In the genomic region with DNA sequence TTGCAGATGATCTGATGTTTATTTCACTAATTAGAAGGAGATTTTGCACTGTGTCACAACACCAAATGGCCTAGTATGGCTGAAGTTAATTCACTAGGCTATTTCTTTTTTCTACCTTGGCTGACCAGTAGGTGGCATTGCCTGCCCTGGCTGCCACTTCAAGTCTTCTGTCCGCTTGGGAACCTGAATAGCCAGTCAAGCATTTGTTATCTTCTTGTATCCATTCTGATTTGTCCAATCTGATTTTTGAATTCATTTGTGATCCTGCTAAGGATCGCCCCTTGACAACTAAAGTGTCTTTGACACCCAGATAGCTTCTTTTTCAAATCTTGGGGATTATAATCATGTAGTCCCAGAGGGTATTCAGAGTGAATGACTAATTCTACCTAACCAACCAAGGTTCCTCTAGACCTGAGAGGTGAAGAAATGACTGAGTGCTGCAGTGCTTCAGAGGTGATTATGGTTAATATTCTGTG, we compare ENCODE assay signal across 2 cellular contexts.
TF ChIP-seq lines count a peak whose summit lies in the region.

No MANE protein-coding gene starts in this region.

TF ChIP-seq in SK-N-SH, 30 proteins besides CTCF, POLR2A, EP300 and RAD21 (continued from another document):
- 0 out of 2 replicates have a peak, but pooled peaks have one; percentile 10 for TF ChIP-seq FOSL2 (IDR thresholded peaks at IDR 0.05; ENCODE audit: borderline replicate concordance, low read depth)
- peak; percentile 96 for TF ChIP-seq SMC3 (IDR thresholded peaks at IDR 0.05; ENCODE audit: low read depth, low read length)
- TF ChIP-seq, protein P1, sequence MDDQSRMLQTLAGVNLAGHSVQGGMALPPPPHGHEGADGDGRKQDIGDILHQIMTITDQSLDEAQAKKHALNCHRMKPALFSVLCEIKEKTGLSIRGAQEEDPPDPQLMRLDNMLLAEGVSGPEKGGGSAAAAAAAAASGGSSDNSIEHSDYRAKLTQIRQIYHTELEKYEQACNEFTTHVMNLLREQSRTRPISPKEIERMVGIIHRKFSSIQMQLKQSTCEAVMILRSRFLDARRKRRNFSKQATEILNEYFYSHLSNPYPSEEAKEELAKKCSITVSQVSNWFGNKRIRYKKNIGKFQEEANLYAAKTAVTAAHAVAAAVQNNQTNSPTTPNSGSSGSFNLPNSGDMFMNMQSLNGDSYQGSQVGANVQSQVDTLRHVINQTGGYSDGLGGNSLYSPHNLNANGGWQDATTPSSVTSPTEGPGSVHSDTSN (IDR thresholded peaks at IDR 0.05), result peak; percentile 38; the same call in 1 of the 2 replicates

TF ChIP-seq in HepG2, 621 proteins besides CTCF, POLR2A, EP300 and RAD21 (continued from another document):
- TF ChIP-seq, protein P2, sequence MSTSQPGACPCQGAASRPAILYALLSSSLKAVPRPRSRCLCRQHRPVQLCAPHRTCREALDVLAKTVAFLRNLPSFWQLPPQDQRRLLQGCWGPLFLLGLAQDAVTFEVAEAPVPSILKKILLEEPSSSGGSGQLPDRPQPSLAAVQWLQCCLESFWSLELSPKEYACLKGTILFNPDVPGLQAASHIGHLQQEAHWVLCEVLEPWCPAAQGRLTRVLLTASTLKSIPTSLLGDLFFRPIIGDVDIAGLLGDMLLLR (CRISPR knock-in tag; IDR thresholded peaks at IDR 0.05), result no peak
- TF ChIP-seq STAG1 (CRISPR knock-in tag; IDR thresholded peaks at IDR 0.05) (peak; percentile 75), TOPORS (CRISPR knock-in tag; IDR thresholded peaks at IDR 0.05) (no peak), ZNF816 (CRISPR knock-in tag; IDR thresholded peaks at IDR 0.05; ENCODE audit: borderline replicate concordance) (no peak), KDM5A (IDR thresholded peaks at IDR 0.05; ENCODE audit: borderline replicate concordance, low read length) (no peak), CENPX (CRISPR knock-in tag; IDR thresholded peaks at IDR 0.05) (no peak), MAFG (CRISPR knock-in tag; IDR thresholded peaks at IDR 0.05) (no peak), SMC3 (IDR thresholded peaks at IDR 0.05; ENCODE audit: low read length) (peak; percentile 67), ZNF598 (CRISPR knock-in tag; IDR thresholded peaks at IDR 0.05; ENCODE audit: borderline replicate concordance) (no peak)
- TF ChIP-seq, protein P3, sequence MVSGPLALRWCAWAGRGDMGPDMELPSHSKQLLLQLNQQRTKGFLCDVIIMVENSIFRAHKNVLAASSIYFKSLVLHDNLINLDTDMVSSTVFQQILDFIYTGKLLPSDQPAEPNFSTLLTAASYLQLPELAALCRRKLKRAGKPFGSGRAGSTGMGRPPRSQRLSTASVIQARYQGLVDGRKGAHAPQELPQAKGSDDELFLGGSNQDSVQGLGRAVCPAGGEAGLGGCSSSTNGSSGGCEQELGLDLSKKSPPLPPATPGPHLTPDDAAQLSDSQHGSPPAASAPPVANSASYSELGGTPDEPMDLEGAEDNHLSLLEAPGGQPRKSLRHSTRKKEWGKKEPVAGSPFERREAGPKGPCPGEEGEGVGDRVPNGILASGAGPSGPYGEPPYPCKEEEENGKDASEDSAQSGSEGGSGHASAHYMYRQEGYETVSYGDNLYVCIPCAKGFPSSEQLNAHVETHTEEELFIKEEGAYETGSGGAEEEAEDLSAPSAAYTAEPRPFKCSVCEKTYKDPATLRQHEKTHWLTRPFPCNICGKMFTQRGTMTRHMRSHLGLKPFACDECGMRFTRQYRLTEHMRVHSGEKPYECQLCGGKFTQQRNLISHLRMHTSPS (CRISPR knock-in tag; IDR thresholded peaks at IDR 0.05; ENCODE audit: low read depth), result no peak
- TF ChIP-seq, protein P4, sequence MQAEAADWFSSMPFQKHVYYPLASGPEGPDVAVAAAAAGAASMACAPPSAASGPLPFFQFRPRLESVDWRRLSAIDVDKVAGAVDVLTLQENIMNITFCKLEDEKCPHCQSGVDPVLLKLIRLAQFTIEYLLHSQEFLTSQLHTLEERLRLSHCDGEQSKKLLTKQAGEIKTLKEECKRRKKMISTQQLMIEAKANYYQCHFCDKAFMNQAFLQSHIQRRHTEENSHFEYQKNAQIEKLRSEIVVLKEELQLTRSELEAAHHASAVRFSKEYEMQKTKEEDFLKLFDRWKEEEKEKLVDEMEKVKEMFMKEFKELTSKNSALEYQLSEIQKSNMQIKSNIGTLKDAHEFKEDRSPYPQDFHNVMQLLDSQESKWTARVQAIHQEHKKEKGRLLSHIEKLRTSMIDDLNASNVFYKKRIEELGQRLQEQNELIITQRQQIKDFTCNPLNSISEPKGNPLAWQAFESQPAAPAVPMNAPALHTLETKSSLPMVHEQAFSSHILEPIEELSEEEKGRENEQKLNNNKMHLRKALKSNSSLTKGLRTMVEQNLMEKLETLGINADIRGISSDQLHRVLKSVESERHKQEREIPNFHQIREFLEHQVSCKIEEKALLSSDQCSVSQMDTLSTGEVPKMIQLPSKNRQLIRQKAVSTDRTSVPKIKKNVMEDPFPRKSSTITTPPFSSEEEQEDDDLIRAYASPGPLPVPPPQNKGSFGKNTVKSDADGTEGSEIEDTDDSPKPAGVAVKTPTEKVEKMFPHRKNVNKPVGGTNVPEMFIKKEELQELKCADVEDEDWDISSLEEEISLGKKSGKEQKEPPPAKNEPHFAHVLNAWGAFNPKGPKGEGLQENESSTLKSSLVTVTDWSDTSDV (CRISPR knock-in tag; IDR thresholded peaks at IDR 0.05), result no peak
- TF ChIP-seq, protein P5, sequence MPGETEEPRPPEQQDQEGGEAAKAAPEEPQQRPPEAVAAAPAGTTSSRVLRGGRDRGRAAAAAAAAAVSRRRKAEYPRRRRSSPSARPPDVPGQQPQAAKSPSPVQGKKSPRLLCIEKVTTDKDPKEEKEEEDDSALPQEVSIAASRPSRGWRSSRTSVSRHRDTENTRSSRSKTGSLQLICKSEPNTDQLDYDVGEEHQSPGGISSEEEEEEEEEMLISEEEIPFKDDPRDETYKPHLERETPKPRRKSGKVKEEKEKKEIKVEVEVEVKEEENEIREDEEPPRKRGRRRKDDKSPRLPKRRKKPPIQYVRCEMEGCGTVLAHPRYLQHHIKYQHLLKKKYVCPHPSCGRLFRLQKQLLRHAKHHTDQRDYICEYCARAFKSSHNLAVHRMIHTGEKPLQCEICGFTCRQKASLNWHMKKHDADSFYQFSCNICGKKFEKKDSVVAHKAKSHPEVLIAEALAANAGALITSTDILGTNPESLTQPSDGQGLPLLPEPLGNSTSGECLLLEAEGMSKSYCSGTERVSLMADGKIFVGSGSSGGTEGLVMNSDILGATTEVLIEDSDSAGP (CRISPR knock-in tag; IDR thresholded peaks at IDR 0.05; ENCODE audit: borderline replicate concordance), result no peak
TF ChIP-seq in HepG2: peak in this region for 2.
